In the genomic region with DNA sequence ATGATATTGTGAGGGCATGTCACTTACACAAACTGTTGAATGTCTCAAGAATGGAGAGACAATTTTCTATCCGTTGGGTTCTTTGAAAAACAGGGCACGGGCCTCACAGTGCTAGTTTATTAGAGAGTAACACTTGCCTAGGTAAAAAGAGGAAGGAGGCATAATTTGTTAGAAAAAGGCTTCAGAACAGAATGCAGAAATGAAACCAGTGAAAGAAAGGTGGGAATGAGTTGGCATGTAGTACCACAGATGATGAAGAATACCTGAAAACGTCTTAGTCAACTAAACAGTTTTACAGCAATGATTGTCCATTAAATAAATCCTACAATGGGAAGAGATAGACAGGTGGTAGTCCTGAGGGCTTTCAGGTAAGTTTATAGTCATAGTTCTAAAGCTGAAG, we compare ENCODE assay signal across 22 cellular contexts.
DNase-seq lines count a peak whose midpoint lies in the region; ATAC-seq, FAIRE-seq and TF ChIP-seq lines count a peak whose summit lies in the region.
"Had no signal": no experiment of that assay in that cellular context is flagged by ENCODE, and none has a peak within 500 bp of the region (broad histone marks: within the 10 kb centered on the region; RNA-seq: fewer than 3 reads in every experiment).

No MANE protein-coding gene starts in this region.

- no peak for TF ChIP-seq RAD21 in GM12878 (IDR thresholded peaks at IDR 0.05; ENCODE audit: insufficient read depth, low read depth, low read length)

- 64% methylated on average over 3 of the region's 3 CpGs for WGBS in GM12878 (ENCODE audit: insufficient coverage, insufficient replicate concordance, low lambda C conversion rate, missing lambda C conversion rate)

- H3K4me3 Mint-ChIP-seq in endothelial cell (ENCODE audit: unreplicated experiment): no peak overlapping the region
- H3K4me3 Mint-ChIP-seq: B cell, CD14-positive monocyte, T-helper 17 cell had no signal

- H3K4me1 Mint-ChIP-seq in endothelial cell (ENCODE audit: unreplicated experiment): peaks cover 2% of the 10 kb centered on the region
- H3K4me1 Mint-ChIP-seq: B cell, CD14-positive monocyte, T-helper 17 cell had no signal

- no peak for FAIRE-seq in GM12878 (lab: Jason Lieb, UNC)
- FAIRE-seq: A549, GM19239, H1 had no signal

- ATAC-seq in GM18858 (IDR thresholded peaks at IDR 0.05; ENCODE audit: unreplicated experiment) (peak; percentile 59), GM12878 (peak; percentile 75)
- ATAC-seq: A549, HCT116, Panc1, T-helper 17 cell had no signal

- no peak overlapping the region for H3K27ac Mint-ChIP-seq in endothelial cell (ENCODE audit: unreplicated experiment)
- H3K27ac Mint-ChIP-seq: B cell, CD14-positive monocyte, T-helper 17 cell had no signal

- peak; percentile 27 for DNase-seq in MV-4-11 (lab: John Stamatoyannopoulos, UW)
- DNase-seq in GM12878 (ENCODE audit: low read depth, low spot score): no peak
- no peak for DNase-seq in head of caudate nucleus
- no peak for DNase-seq in uterus
- no peak for DNase-seq in endothelial cell (ENCODE audit: low spot score)
- DNase-seq: IMR-90, NCI-H1092, NCI-H1436 treated with DMSO at 0.1 percent for 48 hours, NCI-H1930, NCI-H774, T-helper 17 cell had no signal

- H3K79me2 ChIP-seq in OCI-LY3 (ENCODE audit: low read length) (no peaks in the 10 kb centered on the region), GM12878 (ENCODE audit: control insufficient read depth, insufficient read depth, low read length) (no peaks in the 10 kb centered on the region)

- RAD21 ChIA-PET in GM12878 (lab: Charles Lee; ENCODE audit: unreplicated experiment): no interaction called here

- in situ Hi-C loops in GM12878 (cut with MboI): no loop called here

- H3K4me1 ChIP-seq in OCI-LY3 (ENCODE audit: low read length) (peaks cover 13% of the 10 kb centered on the region), GM12878 (ENCODE audit: control insufficient read depth, insufficient read depth, low read length) (no peaks in the 10 kb centered on the region), uterus (no peaks in the 10 kb centered on the region)
- H3K4me1 ChIP-seq: A549, SJSA1 had no signal

- CTCF ChIA-PET in GM12878 (lab: Yijun Ruan, JAX): no interaction called here

- intact Hi-C loops in GM12878 (cut with micrococcal nuclease; ENCODE audit: unreplicated experiment) (no loop called here), head of caudate nucleus (cut with DNase I) (no loop called here), uterus (cut with DNase I; ENCODE audit: low total_unique reads) (no loop called here)

- no peak for TF ChIP-seq CTCF in OCI-LY3 (IDR thresholded peaks at IDR 0.05; ENCODE audit: low read depth, low read length)
- no peak for TF ChIP-seq CTCF in GM12878 (IDR thresholded peaks at IDR 0.05 in 2 of 3, conservative IDR thresholded peaks at IDR 0.05 in 1 of 3; ENCODE audit: control insufficient read depth in 2 of 3, extremely low read depth in 1 of 3, insufficient read depth in 1 of 3, low read depth in 3 of 3, low read length in 3 of 3)
- TF ChIP-seq CTCF in uterus (IDR thresholded peaks at IDR 0.05): no peak
- TF ChIP-seq CTCF in endothelial cell (IDR thresholded peaks at IDR 0.05; ENCODE audit: unreplicated experiment): no peak

- H3K27me3 ChIP-seq in OCI-LY3 (ENCODE audit: low read depth, low read length) (no peaks in the 10 kb centered on the region), GM12878 (replicated peaks in 1 of 2; ENCODE audit: control insufficient read depth in 2 of 2, insufficient read depth in 2 of 2, low read length in 1 of 2) (no peaks in the 10 kb centered on the region), uterus (no peaks in the 10 kb centered on the region)
- H3K27me3 ChIP-seq: SJSA1 had no signal

- H3K27me3 Mint-ChIP-seq in endothelial cell (ENCODE audit: unreplicated experiment): no peaks in the 10 kb centered on the region
- H3K27me3 Mint-ChIP-seq: B cell, T-helper 17 cell had no signal

- H3K27ac ChIP-seq in OCI-LY3 (ENCODE audit: low read length): no peak overlapping the region
- no peak overlapping the region for H3K27ac ChIP-seq in GM12878 (ENCODE audit: control insufficient read depth, insufficient read depth)
- H3K27ac ChIP-seq in uterus: no peak overlapping the region
- H3K27ac ChIP-seq: A549, KMS-11, SJSA1 had no signal

- no peaks in the 10 kb centered on the region for H3K36me3 Mint-ChIP-seq in endothelial cell (ENCODE audit: low read depth, unreplicated experiment)
- H3K36me3 Mint-ChIP-seq: CD14-positive monocyte had no signal

- H3K9ac ChIP-seq in OCI-LY3 (ENCODE audit: low read length) (no peak overlapping the region), GM12878 (ENCODE audit: control insufficient read depth, insufficient read depth, low read length) (no peak overlapping the region)
- H3K9ac ChIP-seq: KMS-11 had no signal

- 0 out of 2 replicates have a peak, but pooled peaks cover 2% of the 10 kb centered on the region for H4K20me1 ChIP-seq in OCI-LY3 (ENCODE audit: insufficient read depth, low read length)
- no peaks in the 10 kb centered on the region for H4K20me1 ChIP-seq in GM12878 (ENCODE audit: control insufficient read depth, insufficient read depth)

- H3K4me2 ChIP-seq in OCI-LY3 (ENCODE audit: low read length) (peak overlapping the region; percentile 37), GM12878 (ENCODE audit: control insufficient read depth, insufficient read depth) (no peak overlapping the region)
- H3K4me2 ChIP-seq: A549, KMS-11 had no signal

- no TSS peak for BruUV-seq in GM12878 (replicated peaks; lab: Mats Ljungman, UMichigan)

- no peaks in the 10 kb centered on the region for H3K9me3 ChIP-seq in OCI-LY3 (ENCODE audit: insufficient read depth, low read length)
- H3K9me3 ChIP-seq in GM12878 (replicated peaks; ENCODE audit: control insufficient read depth, insufficient read depth, low read length): no peaks in the 10 kb centered on the region
- H3K9me3 ChIP-seq in uterus: no peaks in the 10 kb centered on the region
- H3K9me3 ChIP-seq: A549 had no signal

- POLR2A ChIA-PET in GM12878 (lab: Charles Lee): no interaction called here

- H2AFZ ChIP-seq in OCI-LY3 (ENCODE audit: low read depth, low read length) (no peak overlapping the region), GM12878 (ENCODE audit: control insufficient read depth, low read depth, low read length) (no peak overlapping the region)

- no peaks in the 10 kb centered on the region for H3K9me3 Mint-ChIP-seq in endothelial cell (ENCODE audit: unreplicated experiment)

- H3K36me3 ChIP-seq in OCI-LY3 (replicated peaks; ENCODE audit: low read depth, low read length) (no peaks in the 10 kb centered on the region), GM12878 (ENCODE audit: control insufficient read depth in 2 of 2, insufficient read depth in 2 of 2, low read length in 1 of 2) (no peaks in the 10 kb centered on the region), uterus (no peaks in the 10 kb centered on the region)
- H3K36me3 ChIP-seq: SJSA1 had no signal

- H3K4me3 ChIP-seq in OCI-LY3 (ENCODE audit: low read length): no peak overlapping the region
- H3K4me3 ChIP-seq in GM12878: no peak overlapping the region
- H3K4me3 ChIP-seq in uterus: no peak overlapping the region
- H3K4me3 ChIP-seq: A549, SJSA1 had no signal

- SMC1A ChIA-PET in GM12878 (lab: Charles Lee; ENCODE audit: uncharacterized antibody, unreplicated experiment): no interaction called here

- TF ChIP-seq POLR2A in GM12878 (IDR thresholded peaks at IDR 0.05; ENCODE audit: low read depth, low read length): no peak
- no peak for TF ChIP-seq POLR2A in uterus (IDR thresholded peaks at IDR 0.05)

- TF ChIP-seq EP300 in GM12878 (IDR thresholded peaks at IDR 0.05; ENCODE audit: borderline replicate concordance in 1 of 2, control insufficient read depth in 1 of 2, low read depth in 2 of 2, low read length in 2 of 2): no peak

TF ChIP-seq in GM12878, 131 proteins besides CTCF, POLR2A, EP300 and RAD21:
- TF ChIP-seq ZNF24 (IDR thresholded peaks at IDR 0.05) (no peak), SPI1 (IDR thresholded peaks at IDR 0.05; ENCODE audit: borderline replicate concordance, insufficient read depth, low read depth, low read length) (peak; percentile 66; the same call in 1 of the 2 replicates)
